In the genomic region with DNA sequence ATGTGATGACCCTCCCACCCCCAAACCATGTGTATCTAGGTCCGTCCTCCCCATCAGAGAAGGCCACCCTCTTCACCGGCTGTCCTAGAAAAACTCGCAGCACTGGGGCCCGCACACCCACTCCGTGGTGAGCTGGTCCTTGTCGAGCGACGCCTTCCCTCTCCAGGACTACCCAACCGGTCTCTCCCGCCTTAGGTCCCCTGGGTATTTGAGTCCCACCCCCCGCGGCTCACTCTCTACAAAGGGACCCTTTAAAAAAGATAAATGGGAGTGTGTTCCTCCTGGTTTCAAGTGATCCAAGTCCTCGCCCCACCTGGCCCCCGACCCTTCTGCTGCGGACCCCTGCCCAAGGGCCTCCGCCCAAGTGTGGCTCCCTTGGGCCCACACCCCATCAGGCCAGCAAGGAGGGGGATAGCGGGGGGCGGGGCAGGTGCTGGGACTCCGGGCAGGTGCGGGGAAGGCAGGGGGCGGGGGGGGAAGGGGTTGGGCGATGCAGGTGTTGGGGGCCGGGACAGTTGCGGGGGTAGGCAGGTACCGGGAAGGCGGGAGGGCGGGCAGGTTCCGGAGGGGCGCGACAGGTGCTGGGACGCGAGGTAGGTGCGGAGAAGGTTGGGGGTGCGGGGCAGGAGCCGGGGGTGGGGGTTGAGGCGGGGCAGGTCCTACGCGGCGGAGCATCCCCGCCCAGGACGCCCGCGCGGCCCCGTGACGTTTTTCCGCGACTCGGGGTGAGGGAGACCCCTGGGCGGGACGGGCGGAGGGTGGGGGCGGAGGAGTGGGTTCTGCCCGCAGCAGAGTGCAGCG, we compare ENCODE assay signal across 8 cellular contexts. TPM values are rescaled to one million over a fixed set of nuclear protein-coding genes. Genes with fewer than 3 reads are reported as not detected.
DNase-seq lines count a peak whose midpoint lies in the region; ATAC-seq and TF ChIP-seq lines count a peak whose summit lies in the region.

No MANE protein-coding gene starts in this region.

- H3K27ac ChIP-seq in OCI-LY1 (ENCODE audit: low read depth, low read length, poor library complexity, severe bottlenecking) = no peak overlapping the region

- H3K4me1 ChIP-seq in Caco-2 (peaks cover 16% of the 10 kb centered on the region), OCI-LY1 (ENCODE audit: insufficient read depth, low read length, severe bottlenecking) (peaks cover 39% of the 10 kb centered on the region)

- BruUV-seq in Caco-2 (replicated peaks; lab: Mats Ljungman, UMichigan) = no TSS peak

- H3K79me2 ChIP-seq in OCI-LY1 (ENCODE audit: insufficient read depth, low read length) = no peaks in the 10 kb centered on the region

- peak overlapping the region; percentile 55 for H3K4me2 ChIP-seq in OCI-LY1 (ENCODE audit: low read length)

- no peaks in the 10 kb centered on the region for H4K20me1 ChIP-seq in OCI-LY1 (ENCODE audit: insufficient read depth, low read length)

- intact Hi-C loops in Caco-2 (cut with micrococcal nuclease; ENCODE audit: unreplicated experiment) (loop anchor here (2.0 to 5.0 kb wide), 2 partner anchors 14 to 52 kb away; a partner anchor contains a TSS), posterior vena cava (cut with DNase I) (no loop called here)

- no peak overlapping the region for H3K27ac Mint-ChIP-seq in Caco-2 (ENCODE audit: unreplicated experiment)

- no peaks in the 10 kb centered on the region for H3F3A ChIP-seq in OCI-LY1 (ENCODE audit: insufficient read depth, low read length)

- peaks cover 6% of the 10 kb centered on the region for H3K36me3 Mint-ChIP-seq in Caco-2 (ENCODE audit: insufficient read depth, unreplicated experiment)

- ATAC-seq in HG03039 (IDR thresholded peaks at IDR 0.05; ENCODE audit: unreplicated experiment) (no peak), GM18517 (IDR thresholded peaks at IDR 0.05; ENCODE audit: unreplicated experiment) (no peak), HG03469 (IDR thresholded peaks at IDR 0.05; ENCODE audit: unreplicated experiment) (no peak)

- POLR2A ChIA-PET in Caco-2 (lab: Charles Lee) = interaction anchor here (0.6 to 1.5 kb wide), 8 partner anchors 14 to 488 kb away, joined by 3 to 25 read pairs (median 5); a partner anchor contains a TSS

- no peaks in the 10 kb centered on the region for H3K27me3 Mint-ChIP-seq in Caco-2 (ENCODE audit: insufficient read depth, unreplicated experiment)

- no peak overlapping the region; the same call in 1 of the 2 replicates for H3K9ac ChIP-seq in OCI-LY1 (ENCODE audit: low read length)

- peak overlapping the region; percentile 65 for H3K4me3 Mint-ChIP-seq in Caco-2 (ENCODE audit: unreplicated experiment)

- TF ChIP-seq CTCF in Caco-2 (IDR thresholded peaks at IDR 0.05; ENCODE audit: insufficient read depth in 1 of 2, low read depth in 1 of 2, low read length in 1 of 2, severe bottlenecking in 1 of 2, unreplicated experiment in 1 of 2) (no peak), OCI-LY1 (IDR thresholded peaks at IDR 0.05; ENCODE audit: low read length) (no peak), epithelial cell of proximal tubule (conservative IDR thresholded peaks at IDR 0.05; ENCODE audit: low read depth, low read length) (no peak)

- no peak for DNase-seq in Caco-2
- DNase-seq in epithelial cell of proximal tubule (ENCODE audit: low read depth) = no peak
- DNase-seq in posterior vena cava (ENCODE audit: low spot score) = peak; percentile 82
- no peak for DNase-seq in mucosa of gallbladder (ENCODE audit: low spot score)

- H2AFZ ChIP-seq in OCI-LY1 (ENCODE audit: low read length) = no peak overlapping the region

- peak overlapping the region; percentile 59 for H3K4me3 ChIP-seq in Caco-2 (ENCODE audit: low read depth, low read length)
- peak overlapping the region; percentile 50 for H3K4me3 ChIP-seq in OCI-LY1 (ENCODE audit: low read depth, low read length, poor library complexity, severe bottlenecking)
- peak overlapping the region; percentile 55 for H3K4me3 ChIP-seq in epithelial cell of proximal tubule (ENCODE audit: low read depth, low read length)

- peaks cover 14% of the 10 kb centered on the region for H3K4me1 Mint-ChIP-seq in Caco-2 (ENCODE audit: low read depth, unreplicated experiment)

- H3K9me3 ChIP-seq in Caco-2 (no peaks in the 10 kb centered on the region), OCI-LY1 (ENCODE audit: low read length) (no peaks in the 10 kb centered on the region)

- H3K27me3 ChIP-seq in Caco-2 (replicated peaks; ENCODE audit: control insufficient read depth, insufficient read depth, low read length) (no peaks in the 10 kb centered on the region), OCI-LY1 (ENCODE audit: insufficient read depth, low read length) (no peaks in the 10 kb centered on the region)

- H3K9me2 ChIP-seq in OCI-LY1 (ENCODE audit: low read depth, low read length) = no peaks in the 10 kb centered on the region

- no peaks in the 10 kb centered on the region for H3K36me3 ChIP-seq in Caco-2 (ENCODE audit: control insufficient read depth, insufficient read depth, low read length)
- no peaks in the 10 kb centered on the region for H3K36me3 ChIP-seq in OCI-LY1 (ENCODE audit: insufficient read depth, low read length)

- CTCF ChIA-PET in Caco-2 (lab: Charles Lee) = interaction anchor here (0.6 to 1.2 kb wide), 5 partner anchors 13 to 615 kb away, joined by 3 to 4 read pairs (median 3); a partner anchor contains a TSS

- H3K9me3 Mint-ChIP-seq in Caco-2 (ENCODE audit: unreplicated experiment) = no peaks in the 10 kb centered on the region

RNA-seq across cellular contexts. Expression of a gene that starts 0.9 kb away (rescaled TPM):
- 61.1 and 66.6 TPM in 2 replicates for total RNA-seq in Caco-2 (2022)
- 47.6 and 74.8 TPM in 2 replicates for total RNA-seq in epithelial cell of proximal tubule
- 10 to 100 TPM; 14.9 to 18.0 TPM for total RNA-seq in posterior vena cava
- total RNA-seq in mucosa of gallbladder = 134 TPM

RNA-seq across cellular contexts. Expression of a gene that starts 14.2 kb away (rescaled TPM):
- total RNA-seq in Caco-2 (2022) = 66.3 and 66.9 TPM in 2 replicates
- total RNA-seq in epithelial cell of proximal tubule = 30.4 and 45.0 TPM in 2 replicates
- total RNA-seq in posterior vena cava = 10 to 100 TPM in 1 of 2 donors, 1 to 10 TPM in 1; 9.1 to 11.0 TPM
- total RNA-seq in mucosa of gallbladder = 22.2 TPM

RNA-seq across cellular contexts. Expression of a gene that starts 14.3 kb away (rescaled TPM):
- 92.3 and 92.9 TPM in 2 replicates for total RNA-seq in Caco-2 (2022)
- 40.8 and 73.1 TPM in 2 replicates for total RNA-seq in epithelial cell of proximal tubule
- total RNA-seq in posterior vena cava = 10 to 100 TPM; 56.2 to 59.6 TPM
- total RNA-seq in mucosa of gallbladder = 100 TPM

RNA-seq across cellular contexts. Expression of a gene that starts 25.8 kb away (rescaled TPM):
- total RNA-seq in Caco-2 (2022) (51.9 and 58.4 TPM in 2 replicates), epithelial cell of proximal tubule (35.3 and 42.2 TPM in 2 replicates), posterior vena cava (10 to 100 TPM; 15.9 to 17.7 TPM), mucosa of gallbladder (33.9 TPM)

RNA-seq across cellular contexts. Expression of a gene that starts 52.9 kb away (rescaled TPM):
- 44.2 and 48.6 TPM in 2 replicates for total RNA-seq in Caco-2 (2022)
- total RNA-seq in epithelial cell of proximal tubule = 110 and 125 TPM in 2 replicates
- total RNA-seq in posterior vena cava = 10 to 100 TPM; 24.4 to 27.3 TPM
- total RNA-seq in mucosa of gallbladder = 86.8 TPM
